In genomic region chr14:68060198-68060597, GRCh38 we compare ENCODE assay signal across 19 cellular contexts.
"Had no signal": no experiment of that assay in that cellular context is flagged by ENCODE, and none has a peak within 500 bp of the region (broad histone marks: within the 10 kb centered on the region; RNA-seq: fewer than 3 reads in every experiment).

No MANE protein-coding gene starts in this region.

- H2AFZ ChIP-seq: hepatocyte had no signal

- ATAC-seq: esophagus mucosa; left colon; naive thymus-derived CD4-positive, alpha-beta T cell; sciatic nerve had no signal

- DNase-seq: effector memory CD4-positive, alpha-beta T cell; foreskin fibroblast; head of caudate nucleus; kidney; left colon; mesendoderm; naive thymus-derived CD4-positive, alpha-beta T cell; stimulated activated CD4-positive, alpha-beta T cell treated with anti-CD3 and anti-CD28 coated beads, Interleukin-2, amount 100 ng/mL, for 24 hours; stimulated activated naive CD4-positive, alpha-beta T cell; stomach; substantia nigra; trophoblast cell had no signal

- H3K4me2 ChIP-seq: hepatocyte had no signal

- H3K36me3 ChIP-seq: neutrophil, stomach, thoracic aorta, vagina had no signal

- H3K4me3 ChIP-seq: hepatocyte, skin epidermis, stomach, thoracic aorta, vagina had no signal

- H3K79me2 ChIP-seq: hepatocyte had no signal

- H3K27me3 ChIP-seq: hepatocyte, neutrophil, stomach, vagina had no signal

- H3K9me3 ChIP-seq: neutrophil, vagina had no signal

- H3K27ac ChIP-seq: hepatocyte, neutrophil, stomach, thoracic aorta, vagina had no signal
